In the genomic region with DNA sequence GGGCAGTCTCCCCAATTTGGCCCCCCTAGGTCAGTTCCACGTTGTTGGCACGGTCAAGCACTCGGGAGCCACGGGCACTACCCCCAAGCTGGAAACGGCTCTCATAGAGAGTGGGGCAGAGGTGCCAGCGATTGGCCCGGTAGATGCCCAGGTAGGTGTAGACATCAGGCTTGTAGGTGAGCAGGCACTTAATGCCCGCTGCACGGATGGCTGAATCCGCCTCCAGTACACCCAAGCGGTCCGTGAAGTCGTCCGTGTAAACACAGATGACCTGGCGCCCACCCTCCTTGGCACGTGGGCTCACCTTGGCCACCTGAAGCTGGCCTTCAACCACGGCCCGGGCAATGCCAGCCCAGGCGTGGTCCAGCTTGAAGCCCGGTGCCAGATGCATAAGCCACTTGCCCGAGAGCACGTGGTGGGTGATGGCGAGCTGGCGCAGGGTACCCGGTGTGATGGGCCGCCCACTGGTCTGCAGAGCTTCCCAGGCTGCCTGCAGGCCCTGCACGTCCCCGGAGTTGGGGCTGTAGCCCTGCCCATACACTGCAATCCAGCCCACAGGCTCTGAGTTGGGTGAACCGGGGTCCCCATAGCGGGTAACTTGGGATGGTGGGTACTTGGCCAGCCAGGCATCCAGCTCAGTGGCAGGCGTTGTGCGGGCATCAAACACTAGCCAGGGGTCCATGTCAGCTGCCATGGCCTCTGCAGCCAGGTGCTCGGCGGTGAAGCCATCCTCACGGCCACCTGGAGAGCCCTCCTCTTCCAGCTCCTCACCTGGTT, we compare ENCODE assay signal across 9 cellular contexts. TPM values are rescaled to one million over a fixed set of nuclear protein-coding genes. Genes with fewer than 3 reads are reported as not detected.
DNase-seq lines count a peak whose midpoint lies in the region; ATAC-seq and TF ChIP-seq lines count a peak whose summit lies in the region.
"Had no signal": no experiment of that assay in that cellular context is flagged by ENCODE, and none has a peak within 500 bp of the region (broad histone marks: within the 10 kb centered on the region; RNA-seq: fewer than 3 reads in every experiment).

No MANE protein-coding gene starts in this region.

- no peak for ATAC-seq in foreskin keratinocyte
- no peak for ATAC-seq in psoas muscle
- ATAC-seq in HG02870 (IDR thresholded peaks at IDR 0.05; ENCODE audit: unreplicated experiment): no peak
- ATAC-seq in HG02938 (IDR thresholded peaks at IDR 0.05; ENCODE audit: unreplicated experiment): no peak

- H2AFZ ChIP-seq in SU-DHL-6 (ENCODE audit: low read depth, low read length, severe bottlenecking): no peak overlapping the region

- H3K9me3 ChIP-seq in ES-I3 (ENCODE audit: control insufficient read depth, insufficient read depth, low read length) (no peaks in the 10 kb centered on the region), SU-DHL-6 (ENCODE audit: insufficient read depth, low read length) (no peaks in the 10 kb centered on the region), psoas muscle (no peaks in the 10 kb centered on the region)

- no peaks in the 10 kb centered on the region; the same call in 1 of the 2 replicates for H3K36me3 ChIP-seq in ES-I3 (ENCODE audit: insufficient read depth, low read length)
- no peaks in the 10 kb centered on the region for H3K36me3 ChIP-seq in SU-DHL-6 (ENCODE audit: low read length)
- peaks cover 0 to 27% of the 10 kb centered on the region in 2 donors for H3K36me3 ChIP-seq in psoas muscle (ENCODE audit: insufficient read depth in 1 of 2, low read depth in 1 of 2)

- H3K9me2 ChIP-seq in SU-DHL-6 (replicated peaks; ENCODE audit: insufficient read depth, low read length): no peaks in the 10 kb centered on the region

- intact Hi-C loops in psoas muscle (cut with DNase I): loop anchor here (2.0 kb wide), 2 partner anchors 27 to 49 kb away; partner anchors contain the start of gene CCDC85B (in 1 of the 2)

- no peak for DNase-seq in foreskin keratinocyte
- peak in 1 of 2 donors; percentile 68 for DNase-seq in psoas muscle
- DNase-seq in dedifferentiated amniotic fluid mesenchymal stem cell (ENCODE audit: extremely low spot score): no peak
- DNase-seq in GM10266 (ENCODE audit: extremely low spot score): no peak
- DNase-seq: activated effector memory CD4-positive, alpha-beta T cell treated with anti-CD3 and anti-CD28 coated beads, Interleukin-2, amount 50 U/mL, for 16 hours had no signal

- H3K4me3 ChIP-seq in SU-DHL-6 (ENCODE audit: insufficient read depth, low read length, poor library complexity, severe bottlenecking) (peak overlapping the region; percentile 73), psoas muscle (peak overlapping the region; percentile 100)

- peaks cover 19% of the 10 kb centered on the region; the same call in 1 of the 2 replicates for H3K4me1 ChIP-seq in ES-I3 (ENCODE audit: insufficient read depth, low read length)
- peaks cover 32% of the 10 kb centered on the region for H3K4me1 ChIP-seq in foreskin keratinocyte
- peaks cover 50% of the 10 kb centered on the region for H3K4me1 ChIP-seq in psoas muscle

- no peaks in the 10 kb centered on the region for H3K79me2 ChIP-seq in SU-DHL-6 (ENCODE audit: insufficient read depth, low read length)

- H3K27me3 ChIP-seq in SU-DHL-6 (ENCODE audit: low read length) (no peaks in the 10 kb centered on the region), foreskin keratinocyte (no peaks in the 10 kb centered on the region), psoas muscle (ENCODE audit: insufficient read depth in 3 of 3, low read length in 2 of 3) (no peaks in the 10 kb centered on the region)

- peak overlapping the region; percentile 87 for H3K4me2 ChIP-seq in SU-DHL-6 (ENCODE audit: low read depth, low read length, poor library complexity, severe bottlenecking)

- H4K20me1 ChIP-seq in SU-DHL-6 (ENCODE audit: low read depth, low read length): no peaks in the 10 kb centered on the region

- H3F3A ChIP-seq in SU-DHL-6 (ENCODE audit: insufficient read depth): no peaks in the 10 kb centered on the region

- H3K9ac ChIP-seq in ES-I3 (ENCODE audit: low read depth, low read length) (peak overlapping the region; percentile 95; the same call in 1 of the 2 replicates), SU-DHL-6 (ENCODE audit: low read length) (peak overlapping the region; percentile 76; the same call in 1 of the 2 replicates)

- H3K27ac ChIP-seq in SU-DHL-6 (ENCODE audit: low read depth, low read length): no peak overlapping the region
- H3K27ac ChIP-seq in foreskin keratinocyte: peak overlapping the region; percentile 75
- H3K27ac ChIP-seq in psoas muscle: peak overlapping the region; percentile 99

- TF ChIP-seq CTCF in SU-DHL-6 (IDR thresholded peaks at IDR 0.05; ENCODE audit: insufficient read depth, low read length, poor library complexity, severe bottlenecking) (no peak), foreskin keratinocyte (conservative IDR thresholded peaks at IDR 0.05) (no peak), psoas muscle (IDR thresholded peaks at IDR 0.05) (no peak), GM10266 (IDR thresholded peaks at IDR 0.05; ENCODE audit: control insufficient read depth, insufficient read depth, low read depth, missing control alignments) (no peak)

- 47 to 64% (median 53%) methylated on average over 35 of the region's 35 CpGs for WGBS in psoas muscle, 3 donors

RNA-seq across cellular contexts. Expression of gene C11orf68, which starts 1.2 kb away (rescaled TPM):
- 40.5 and 41.7 TPM in 2 replicates for total RNA-seq in foreskin keratinocyte
- 63.3 and 69.0 TPM in 2 replicates for polyA plus RNA-seq in foreskin keratinocyte
- 10 to 100 TPM; 52.8 to 71.9 (median 59.9) TPM for total RNA-seq in psoas muscle
- 10 to 100 TPM; 60.3 to 98.7 (median 75.0) TPM for polyA plus RNA-seq in psoas muscle

RNA-seq across cellular contexts. Expression of gene DRAP1, which starts 1.6 kb away (rescaled TPM):
- total RNA-seq in foreskin keratinocyte (284 and 286 TPM in 2 replicates), psoas muscle (100 to 1,000 TPM in 1 of 4 donors, 10 to 100 TPM in 3; 74.5 to 138 (median 91.3) TPM)
- polyA plus RNA-seq in foreskin keratinocyte (424 and 432 TPM in 2 replicates), psoas muscle (100 to 1,000 TPM; 121 to 217 (median 134) TPM)

RNA-seq across cellular contexts. Expression of gene FOSL1, which starts 17.4 kb away (rescaled TPM):
- total RNA-seq in foreskin keratinocyte (127 and 153 TPM in 2 replicates), psoas muscle (10 to 100 TPM in 3 of 4 donors, under 1 TPM in 1; 0.75 to 12.6 (median 11.5) TPM)
- polyA plus RNA-seq in foreskin keratinocyte (199 and 204 TPM in 2 replicates), psoas muscle (100 to 1,000 TPM in 1 of 3 donors, 1 to 10 TPM in 2; 5.7 to 257 (median 7.8) TPM)

RNA-seq across cellular contexts. Expression of gene CCDC85B, which starts 27.1 kb away (rescaled TPM):
- total RNA-seq in foreskin keratinocyte: 25.4 and 36.9 TPM in 2 replicates
- 58.9 and 62.1 TPM in 2 replicates for polyA plus RNA-seq in foreskin keratinocyte
- total RNA-seq in psoas muscle: 10 to 100 TPM; 16.7 to 39.6 (median 27.8) TPM
- polyA plus RNA-seq in psoas muscle: 10 to 100 TPM; 24.7 to 35.9 (median 26.5) TPM

RNA-seq across cellular contexts. Expression of gene TSGA10IP, which starts 27.7 kb away (rescaled TPM):
- total RNA-seq in foreskin keratinocyte (not detected in 2 replicates), psoas muscle (not detected)
- polyA plus RNA-seq in foreskin keratinocyte (not detected in 2 replicates), psoas muscle (not detected)
